20 cellular contexts compared by ENCODE assay signal in the genomic region with DNA sequence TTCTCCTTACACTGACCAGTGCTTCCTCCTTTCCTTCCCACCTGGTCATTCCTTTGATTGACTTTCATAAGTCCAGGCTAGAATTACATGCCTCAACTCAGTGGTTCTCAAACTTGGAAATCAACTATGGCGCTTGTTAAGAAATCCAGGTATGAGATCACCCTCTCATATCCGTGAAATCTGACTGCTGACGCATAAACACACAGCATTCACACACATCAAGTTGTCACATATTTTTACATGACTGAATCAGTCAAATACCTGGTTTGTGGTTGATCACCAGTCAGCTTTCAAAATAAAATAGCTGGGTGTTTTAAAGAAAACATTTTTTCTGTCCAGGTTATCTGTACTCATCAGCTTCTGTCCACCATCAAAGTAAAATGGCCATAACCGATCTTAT.
DNase-seq lines count a peak whose midpoint lies in the region; FAIRE-seq and TF ChIP-seq lines count a peak whose summit lies in the region.
"Had no signal": no experiment of that assay in that cellular context is flagged by ENCODE, and none has a peak within 500 bp of the region (broad histone marks: within the 10 kb centered on the region; RNA-seq: fewer than 3 reads in every experiment).

No MANE protein-coding gene starts in this region.

- H3K4me1 Mint-ChIP-seq in MCF 10A (ENCODE audit: insufficient read depth, unreplicated experiment) = peaks cover 14% of the 10 kb centered on the region

- no peak for TF ChIP-seq CTCF in MCF 10A (IDR thresholded peaks at IDR 0.05; ENCODE audit: unreplicated experiment)
- no peak for TF ChIP-seq CTCF in breast epithelium (IDR thresholded peaks at IDR 0.05)
- no peak for TF ChIP-seq CTCF in epithelial cell of esophagus (IDR thresholded peaks at IDR 0.05; ENCODE audit: insufficient read depth, low read depth, low read length, missing control alignments)
- TF ChIP-seq CTCF in neural cell (IDR thresholded peaks at IDR 0.05; ENCODE audit: poor library complexity, severe bottlenecking) = no peak
- TF ChIP-seq CTCF in dorsolateral prefrontal cortex (IDR thresholded peaks at IDR 0.05 in 54 of 56, conservative IDR thresholded peaks at IDR 0.05 in 2 of 56; ENCODE audit: low read depth in 1 of 56, partially characterized antibody in 56 of 56) = no peak

- TF ChIP-seq POLR2A in breast epithelium (IDR thresholded peaks at IDR 0.05) = no peak

- peak; percentile 22 for DNase-seq in MCF 10A (ENCODE audit: unreplicated experiment)
- DNase-seq in breast epithelium (ENCODE audit: low spot score in 2 of 2) = no peak
- DNase-seq in epithelial cell of esophagus (ENCODE audit: low read depth) = peak; percentile 77
- DNase-seq in RCC 7860 (ENCODE audit: low spot score) = no peak
- no peak for DNase-seq in NCI-H524 treated with DMSO at 0.1 percent for 48 hours (lab: John Stamatoyannopoulos, UW)
- DNase-seq in dorsolateral prefrontal cortex = no peak
- DNase-seq: AML-193; Caco-2; CD4-positive, alpha-beta T cell; GM23248; H7; HFFc6 had no signal

- TF ChIP-seq EP300 in neural cell (conservative IDR thresholded peaks at IDR 0.05; ENCODE audit: poor library complexity, severe bottlenecking) = peak; percentile 51

- no peaks in the 10 kb centered on the region for H3K27me3 Mint-ChIP-seq in MCF 10A (ENCODE audit: insufficient read depth, unreplicated experiment)
- H3K27me3 Mint-ChIP-seq: CD4-positive, alpha-beta T cell had no signal

- no peaks in the 10 kb centered on the region for H3K9me3 ChIP-seq in breast epithelium
- H3K9me3 ChIP-seq in neural cell (ENCODE audit: low read length) = no peaks in the 10 kb centered on the region
- H3K9me3 ChIP-seq: A549, Caco-2 had no signal

- H3K36me3 Mint-ChIP-seq in MCF 10A (ENCODE audit: insufficient read depth, unreplicated experiment) = peaks cover 6% of the 10 kb centered on the region

- BruUV-seq in MCF 10A (replicated peaks; lab: Mats Ljungman, UMichigan) = no TSS peak

- no peak overlapping the region for H3K9ac ChIP-seq in neural cell (ENCODE audit: low read length)
- H3K9ac ChIP-seq: GM23248 had no signal

- H3K27ac ChIP-seq in breast epithelium (no peak overlapping the region), neural cell (ENCODE audit: low read length) (no peak overlapping the region), dorsolateral prefrontal cortex (no peak overlapping the region)
- H3K27ac ChIP-seq: 22Rv1, A549, C4-2B, GM23248, HL-60 had no signal

- H3K27me3 ChIP-seq in breast epithelium (no peaks in the 10 kb centered on the region), neural cell (ENCODE audit: insufficient read depth, low read depth, low read length) (no peaks in the 10 kb centered on the region), dorsolateral prefrontal cortex (peaks cover 0 to 54% (median 9%) of the 10 kb centered on the region in 45 donors)

- no peaks in the 10 kb centered on the region for H3K79me2 ChIP-seq in neural cell (replicated peaks; ENCODE audit: insufficient read depth, low read length)

- H4K20me1 ChIP-seq in neural cell (ENCODE audit: insufficient read depth) = no peaks in the 10 kb centered on the region

- no peak overlapping the region for H3K4me2 ChIP-seq in neural cell (ENCODE audit: low read length)
- H3K4me2 ChIP-seq: A549 had no signal

- H3K9me3 Mint-ChIP-seq in MCF 10A (ENCODE audit: unreplicated experiment) = peaks cover 15% of the 10 kb centered on the region
- H3K9me3 Mint-ChIP-seq: CD4-positive, alpha-beta T cell had no signal

- H3K4me3 ChIP-seq in breast epithelium = no peak overlapping the region
- no peak overlapping the region for H3K4me3 ChIP-seq in epithelial cell of esophagus (ENCODE audit: low read length)
- H3K4me3 ChIP-seq in neural cell (ENCODE audit: low read length) = no peak overlapping the region
- H3K4me3 ChIP-seq in dorsolateral prefrontal cortex = no peak overlapping the region
- H3K4me3 ChIP-seq: A549, GM23248 had no signal

- CTCF ChIA-PET in MCF 10A (lab: Yijun Ruan, JAX) = no interaction called here

- H3K36me3 ChIP-seq in breast epithelium (no peaks in the 10 kb centered on the region), neural cell (ENCODE audit: insufficient read depth, low read length) (no peaks in the 10 kb centered on the region)

- H3K27ac Mint-ChIP-seq in MCF 10A (ENCODE audit: low read depth, unreplicated experiment) = peak overlapping the region; percentile 81
- H3K27ac Mint-ChIP-seq: CD4-positive, alpha-beta T cell; HFFc6 had no signal

- POLR2A ChIA-PET in MCF 10A (lab: Yijun Ruan, JAX) = no interaction called here

- intact Hi-C loops in MCF 10A (cut with micrococcal nuclease) (no loop called here), breast epithelium (cut with DNase I; ENCODE audit: low total_unique reads) (no loop called here), dorsolateral prefrontal cortex (cut with DNase I) (no loop called here)

- no peaks in the 10 kb centered on the region for H3K9me2 ChIP-seq in neural cell (ENCODE audit: insufficient read depth, low read length)

- no peaks in the 10 kb centered on the region for H3F3A ChIP-seq in neural cell (ENCODE audit: insufficient read depth, low read length, poor library complexity, severe bottlenecking)

- no peaks in the 10 kb centered on the region for H3K4me1 ChIP-seq in breast epithelium
- H3K4me1 ChIP-seq: A549, Caco-2 had no signal

- H2AFZ ChIP-seq in neural cell (ENCODE audit: low read depth, low read length) = no peak overlapping the region
- H2AFZ ChIP-seq: GM23248 had no signal

- no peak for FAIRE-seq in RCC 7860 (lab: Jason Lieb, UNC)
- FAIRE-seq: D721Med, G401.6, GM12892 had no signal

- no peak for TF ChIP-seq RAD21 in neural cell (conservative IDR thresholded peaks at IDR 0.05)

- no peak overlapping the region for H3K4me3 Mint-ChIP-seq in MCF 10A (ENCODE audit: unreplicated experiment)
- H3K4me3 Mint-ChIP-seq: CD4-positive, alpha-beta T cell; HFFc6 had no signal

TF ChIP-seq in neural cell, 6 proteins besides CTCF, POLR2A, EP300 and RAD21:
- TF ChIP-seq, protein P1, sequence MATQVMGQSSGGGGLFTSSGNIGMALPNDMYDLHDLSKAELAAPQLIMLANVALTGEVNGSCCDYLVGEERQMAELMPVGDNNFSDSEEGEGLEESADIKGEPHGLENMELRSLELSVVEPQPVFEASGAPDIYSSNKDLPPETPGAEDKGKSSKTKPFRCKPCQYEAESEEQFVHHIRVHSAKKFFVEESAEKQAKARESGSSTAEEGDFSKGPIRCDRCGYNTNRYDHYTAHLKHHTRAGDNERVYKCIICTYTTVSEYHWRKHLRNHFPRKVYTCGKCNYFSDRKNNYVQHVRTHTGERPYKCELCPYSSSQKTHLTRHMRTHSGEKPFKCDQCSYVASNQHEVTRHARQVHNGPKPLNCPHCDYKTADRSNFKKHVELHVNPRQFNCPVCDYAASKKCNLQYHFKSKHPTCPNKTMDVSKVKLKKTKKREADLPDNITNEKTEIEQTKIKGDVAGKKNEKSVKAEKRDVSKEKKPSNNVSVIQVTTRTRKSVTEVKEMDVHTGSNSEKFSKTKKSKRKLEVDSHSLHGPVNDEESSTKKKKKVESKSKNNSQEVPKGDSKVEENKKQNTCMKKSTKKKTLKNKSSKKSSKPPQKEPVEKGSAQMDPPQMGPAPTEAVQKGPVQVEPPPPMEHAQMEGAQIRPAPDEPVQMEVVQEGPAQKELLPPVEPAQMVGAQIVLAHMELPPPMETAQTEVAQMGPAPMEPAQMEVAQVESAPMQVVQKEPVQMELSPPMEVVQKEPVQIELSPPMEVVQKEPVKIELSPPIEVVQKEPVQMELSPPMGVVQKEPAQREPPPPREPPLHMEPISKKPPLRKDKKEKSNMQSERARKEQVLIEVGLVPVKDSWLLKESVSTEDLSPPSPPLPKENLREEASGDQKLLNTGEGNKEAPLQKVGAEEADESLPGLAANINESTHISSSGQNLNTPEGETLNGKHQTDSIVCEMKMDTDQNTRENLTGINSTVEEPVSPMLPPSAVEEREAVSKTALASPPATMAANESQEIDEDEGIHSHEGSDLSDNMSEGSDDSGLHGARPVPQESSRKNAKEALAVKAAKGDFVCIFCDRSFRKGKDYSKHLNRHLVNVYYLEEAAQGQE (IDR thresholded peaks at IDR 0.05; ENCODE audit: borderline replicate concordance) = no peak
- no peak for TF ChIP-seq TAF1 (IDR thresholded peaks at IDR 0.05; ENCODE audit: low read depth)
- no peak for TF ChIP-seq EZH2 (IDR thresholded peaks at IDR 0.05; ENCODE audit: borderline replicate concordance, insufficient read depth, low read length, poor library complexity, severe bottlenecking)
- no peak for TF ChIP-seq MXI1 (conservative IDR thresholded peaks at IDR 0.05; ENCODE audit: poor library complexity, severe bottlenecking)
TF ChIP-seq in neural cell: peak in this region for 0.

Comparison
In these comparisons a context has a peak if more than half of its experiments do, and no peak if none do; other contexts are left out.
1. DNase-seq: peak in MCF 10A (single experiment) and epithelial cell of esophagus (single experiment); none in breast epithelium (0 of 2), RCC 7860 (single experiment), NCI-H524 treated with DMSO at 0.1 percent for 48 hours (single experiment) and dorsolateral prefrontal cortex (0 of 10).